In the genomic region with DNA sequence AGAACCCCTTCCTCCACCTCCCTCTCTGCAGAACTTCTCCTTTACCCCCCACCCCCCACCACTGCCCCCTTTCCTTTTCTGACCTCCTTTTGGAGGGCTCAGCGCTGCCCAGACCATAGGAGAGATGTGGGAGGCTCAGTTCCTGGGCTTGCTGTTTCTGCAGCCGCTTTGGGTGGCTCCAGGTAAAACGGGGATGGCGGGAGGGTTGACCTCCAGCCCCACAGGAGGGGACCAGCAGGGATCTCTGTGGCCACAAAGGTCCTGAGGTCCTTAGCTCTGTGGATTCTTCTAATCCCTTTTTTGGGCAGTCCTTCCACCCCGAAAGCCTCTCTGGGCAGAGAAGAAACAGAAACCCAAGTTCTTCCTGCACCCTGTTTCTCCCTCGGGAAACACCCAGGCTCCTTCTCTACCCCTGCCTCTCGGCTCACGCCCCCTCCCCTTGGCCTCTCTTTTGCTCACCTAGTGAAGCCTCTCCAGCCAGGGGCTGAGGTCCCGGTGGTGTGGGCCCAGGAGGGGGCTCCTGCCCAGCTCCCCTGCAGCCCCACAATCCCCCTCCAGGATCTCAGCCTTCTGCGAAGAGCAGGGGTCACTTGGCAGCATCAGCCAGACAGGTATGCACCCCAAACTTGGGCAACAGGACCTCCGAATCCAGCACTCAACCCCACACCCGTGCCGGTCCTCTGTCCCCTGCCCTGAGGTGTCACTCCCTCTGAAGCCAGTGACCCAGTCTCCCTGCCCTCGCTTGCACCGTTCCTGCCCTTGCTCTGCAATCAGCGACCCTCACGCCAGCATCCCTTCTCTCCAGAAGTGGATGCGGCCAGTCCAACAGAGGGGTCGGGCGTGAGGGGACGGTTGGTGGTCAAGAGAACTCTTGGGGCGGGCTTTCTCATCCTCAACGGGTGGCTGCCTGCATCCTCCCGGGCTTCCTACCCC, we compare ENCODE assay signal across 8 cellular contexts. TPM values are rescaled to one million over a fixed set of nuclear protein-coding genes. Genes with fewer than 3 reads are reported as not detected.
A peak's percentile ranks its signal among the peaks of the same experiment; 100 is the strongest.
DNase-seq lines count a peak whose midpoint lies in the region; ATAC-seq and TF ChIP-seq lines count a peak whose summit lies in the region.

No MANE protein-coding gene starts in this region.

- POLR2A ChIA-PET in CD8-positive, alpha-beta memory T cell (lab: Charles Lee), result interaction anchor here (0.6 to 2.7 kb wide), 3 partner anchors 19 to 165 kb away, joined by 4 to 23 read pairs (median 4); partner anchors contain the start of gene MLF2

- H3K9me3 Mint-ChIP-seq in CD8-positive, alpha-beta memory T cell, result no peaks in the 10 kb centered on the region
- no peaks in the 10 kb centered on the region for H3K9me3 Mint-ChIP-seq in neural crest cell

- no peak for ATAC-seq in GM19351 (IDR thresholded peaks at IDR 0.05; ENCODE audit: unreplicated experiment)

- CTCF ChIA-PET in CD8-positive, alpha-beta memory T cell (lab: Charles Lee), result interaction anchor here (0.9 to 11.0 kb wide), 2 partner anchors 18 to 137 kb away, joined by 3 to 162 read pairs; partner anchors contain the start of genes LPAR5 and MLF2

- H3K4me1 ChIP-seq in CD8-positive, alpha-beta memory T cell (ENCODE audit: insufficient read depth, low read length), result peaks cover 52% of the 10 kb centered on the region

- H3K36me3 ChIP-seq in CD8-positive, alpha-beta memory T cell (ENCODE audit: insufficient read depth, low read length), result no peaks in the 10 kb centered on the region
- H3K36me3 ChIP-seq in H7 (replicated peaks; ENCODE audit: control insufficient read depth, insufficient read depth, low read length), result peaks cover 3% of the 10 kb centered on the region

- peak overlapping the region; percentile 85 to 99 (median 91) for H3K4me3 Mint-ChIP-seq in CD8-positive, alpha-beta memory T cell
- H3K4me3 Mint-ChIP-seq in neural crest cell, result peak overlapping the region; percentile 80

- peaks cover 55 to 76% (median 59%) of the 10 kb centered on the region in 3 donors for H3K4me1 Mint-ChIP-seq in CD8-positive, alpha-beta memory T cell
- H3K4me1 Mint-ChIP-seq in neural crest cell, result peaks cover 46% of the 10 kb centered on the region

- peaks cover 0 to 22% (median 2%) of the 10 kb centered on the region in 3 donors for H3K36me3 Mint-ChIP-seq in CD8-positive, alpha-beta memory T cell
- peaks cover 19% of the 10 kb centered on the region for H3K36me3 Mint-ChIP-seq in neural crest cell (ENCODE audit: low read depth)

- H3K9me3 ChIP-seq in CD8-positive, alpha-beta memory T cell (ENCODE audit: low read length), result no peaks in the 10 kb centered on the region

- H3K27ac Mint-ChIP-seq in CD8-positive, alpha-beta memory T cell, result peak overlapping the region; percentile 69 to 93 (median 86)
- H3K27ac Mint-ChIP-seq in neural crest cell (ENCODE audit: unreplicated experiment), result no peak overlapping the region

- peaks cover 8 to 10% of the 10 kb centered on the region in 2 donors for H3K27me3 Mint-ChIP-seq in CD8-positive, alpha-beta memory T cell
- H3K27me3 Mint-ChIP-seq in neural crest cell (ENCODE audit: low read depth), result peaks cover 17% of the 10 kb centered on the region

- H3K4me3 ChIP-seq in CD8-positive, alpha-beta memory T cell (ENCODE audit: low read length), result peak overlapping the region; percentile 40
- peak overlapping the region; percentile 35 for H3K4me3 ChIP-seq in H7 (ENCODE audit: insufficient read depth, low read depth, low read length)
- H3K4me3 ChIP-seq in coronary artery, result peak overlapping the region; percentile 47

- H3K27me3 ChIP-seq in CD8-positive, alpha-beta memory T cell (ENCODE audit: insufficient read depth, low read length, poor library complexity, severe bottlenecking), result no peaks in the 10 kb centered on the region
- peaks cover 66% of the 10 kb centered on the region for H3K27me3 ChIP-seq in H7 (ENCODE audit: control insufficient read depth, insufficient read depth, low read length)

- peak overlapping the region; percentile 75 for H3K27ac ChIP-seq in CD8-positive, alpha-beta memory T cell (ENCODE audit: low read depth, low read length)
- no peak overlapping the region for H3K27ac ChIP-seq in coronary artery

- no peak for DNase-seq in CD8-positive, alpha-beta memory T cell
- DNase-seq in H7, result peak; percentile 75
- DNase-seq in coronary artery (ENCODE audit: low spot score), result no peak
- no peak for DNase-seq in neural crest cell (ENCODE audit: low read depth, low spot score)
- DNase-seq in C1 segment of cervical spinal cord (lab: John Stamatoyannopoulos, UW), result no peak
- no peak for DNase-seq in NCI-H345 (lab: John Stamatoyannopoulos, UW)
- DNase-seq in DMS153 treated with DMSO at 0.1 percent for 48 hours (lab: John Stamatoyannopoulos, UW; ENCODE audit: unreplicated experiment), result no peak

- TF ChIP-seq CTCF in coronary artery (IDR thresholded peaks at IDR 0.05), result no peak
- TF ChIP-seq CTCF in neural crest cell (conservative IDR thresholded peaks at IDR 0.05), result no peak

RNA-seq across cellular contexts. Expression of gene LAG3, which starts 0.7 kb away (rescaled TPM):
- total RNA-seq in CD8-positive, alpha-beta memory T cell, result 100 to 1,000 TPM; 236 to 245 TPM
- polyA plus RNA-seq in CD8-positive, alpha-beta memory T cell, result 37.3 TPM
- total RNA-seq in H7 (2014; rRNA removed; shearing (Covaris generic)), result 0.35 and 2.0 TPM in 2 replicates
- total RNA-seq in neural crest cell, result 4.7 and 4.9 TPM in 2 replicates

RNA-seq across cellular contexts. Expression of gene PTMS, which starts 6.8 kb away (rescaled TPM):
- 10 to 100 TPM; 75.3 to 87.2 TPM for total RNA-seq in CD8-positive, alpha-beta memory T cell
- 10.9 TPM for polyA plus RNA-seq in CD8-positive, alpha-beta memory T cell
- 237 and 270 TPM in 2 replicates for total RNA-seq in H7 (2014; rRNA removed; shearing (Covaris generic))
- 629 and 669 TPM in 2 replicates for total RNA-seq in neural crest cell

RNA-seq across cellular contexts. Expression of gene CD4, which starts 16.3 kb away (rescaled TPM):
- 1 to 10 TPM; 1.2 to 1.8 TPM for total RNA-seq in CD8-positive, alpha-beta memory T cell
- 0.30 TPM for polyA plus RNA-seq in CD8-positive, alpha-beta memory T cell
- 0.66 and 0.81 TPM in 2 replicates for total RNA-seq in H7 (2014; rRNA removed; shearing (Covaris generic))
- total RNA-seq in neural crest cell, result 3.8 and 4.1 TPM in 2 replicates

RNA-seq across cellular contexts. Expression of gene MLF2, which starts 20.1 kb away (rescaled TPM):
- 100 to 1,000 TPM; 141 to 146 TPM for total RNA-seq in CD8-positive, alpha-beta memory T cell
- 141 TPM for polyA plus RNA-seq in CD8-positive, alpha-beta memory T cell
- total RNA-seq in H7 (2014; rRNA removed; shearing (Covaris generic)), result 293 and 322 TPM in 2 replicates
- total RNA-seq in neural crest cell, result 203 and 217 TPM in 2 replicates

RNA-seq across cellular contexts. Expression of gene GPR162, which starts 48.6 kb away (rescaled TPM):
- total RNA-seq in CD8-positive, alpha-beta memory T cell, result under 1 TPM in 1 of 2 experiments, not detected in 1; 0.11 TPM
- not detected for polyA plus RNA-seq in CD8-positive, alpha-beta memory T cell
- 5.4 and 7.0 TPM in 2 replicates for total RNA-seq in H7 (2014; rRNA removed; shearing (Covaris generic))
- total RNA-seq in neural crest cell, result 16.4 and 17.4 TPM in 2 replicates

Comparison
In these comparisons a context has a peak if more than half of its experiments do, and no peak if none do; other contexts are left out.
1. RNA of gene LAG3, which starts 0.7 kb away (total RNA-seq): 236 to 245 TPM in CD8-positive, alpha-beta memory T cell; 4.7 to 4.9 TPM in neural crest cell and 0.35 to 2.0 TPM in H7; every median in the first group is over 10 times any median in the second.
2. Peak in every context shown above with its lines, with median percentiles within 50 percentile points of each other: H3K4me3 ChIP-seq.